In the genomic region with DNA sequence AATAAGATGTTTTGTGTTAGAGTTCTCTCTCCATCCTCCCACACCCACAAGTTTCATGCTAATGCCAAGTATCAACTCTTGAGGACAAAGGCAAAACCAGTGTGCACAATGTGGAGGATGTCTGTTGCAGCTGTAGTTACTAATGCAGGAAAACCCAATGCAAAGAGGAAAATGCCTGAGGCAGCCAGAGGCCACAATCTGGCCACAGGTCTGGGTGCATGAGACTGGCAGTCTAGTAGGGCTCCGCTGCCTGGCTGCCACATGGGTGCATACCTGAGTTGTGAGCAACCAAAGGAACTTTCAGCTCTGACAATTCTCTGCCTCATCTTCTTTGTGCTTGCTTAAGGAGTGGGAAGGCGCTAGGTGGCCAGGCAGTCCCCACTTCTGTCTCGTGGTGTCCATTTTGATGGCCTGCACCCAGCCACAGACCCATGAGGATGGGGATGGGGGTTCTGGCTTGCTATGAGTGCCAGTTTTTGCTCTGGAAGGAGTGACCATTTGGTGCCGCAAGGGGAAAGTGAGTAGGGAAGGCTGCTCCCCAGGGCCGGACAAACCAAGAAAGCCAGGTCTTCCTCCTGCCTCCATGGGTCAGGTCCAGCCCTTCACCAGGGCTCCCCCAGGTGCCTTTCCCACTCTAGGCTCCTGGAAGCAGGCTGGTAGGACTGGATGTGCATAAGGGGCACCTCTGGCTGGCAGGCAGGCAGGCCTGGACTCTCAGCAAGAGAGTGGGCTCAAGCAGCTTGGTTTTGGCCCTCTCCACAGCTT, we compare ENCODE assay signal across 17 cellular contexts. TPM values are rescaled to one million over a fixed set of nuclear protein-coding genes. Genes with fewer than 3 reads are reported as not detected.
DNase-seq lines count a peak whose midpoint lies in the region; TF ChIP-seq lines count a peak whose summit lies in the region.
"Had no signal": no experiment of that assay in that cellular context is flagged by ENCODE, and none has a peak within 500 bp of the region (broad histone marks: within the 10 kb centered on the region; RNA-seq: fewer than 3 reads in every experiment).

No MANE protein-coding gene starts in this region.

- no peaks in the 10 kb centered on the region for H3K9me3 Mint-ChIP-seq in CD4-positive, alpha-beta memory T cell
- H3K9me3 Mint-ChIP-seq: activated T-helper 1 cell treated with anti-CD3 and anti-CD28 coated beads, Interleukin-12 subunit alpha, Interleukin-12 subunit beta, Interleukin-2, Interleukin-4 antibody, amounts not matched to agents 30 ng/mL and 10 ng/mL and 1 ng/mL, durations not matched to agents 14 hours and 24 hours and 36 hours; central memory CD8-positive, alpha-beta T cell had no signal

- WGBS in SK-N-SH (ENCODE audit: low lambda C conversion rate), result 100% methylated on average over 1 of the region's 5 CpGs

- no peak for TF ChIP-seq EP300 in SK-N-SH (IDR thresholded peaks at IDR 0.05; ENCODE audit: borderline replicate concordance in 1 of 2, low read depth in 1 of 2, low read length in 1 of 2)

- no peak for TF ChIP-seq RAD21 in SK-N-SH (IDR thresholded peaks at IDR 0.05; ENCODE audit: low read length)

- no peak overlapping the region for H3K4me2 ChIP-seq in SK-N-SH

- CTCF ChIA-PET in SK-N-SH (lab: Yijun Ruan, JAX), result interaction anchor here (0.7 kb wide), 1 partner anchor 209 kb away, joined by 3 read pairs; no protein-coding TSS in a partner anchor
- CTCF ChIA-PET in CD4-positive, alpha-beta memory T cell (lab: Charles Lee; ENCODE audit: partially characterized antibody), result no interaction called here

- intact Hi-C loops in CD4-positive, alpha-beta memory T cell (cut with micrococcal nuclease), result no loop called here

- POLR2A ChIA-PET in SK-N-SH (lab: Yijun Ruan, JAX), result no interaction called here
- POLR2A ChIA-PET in CD4-positive, alpha-beta memory T cell (lab: Charles Lee; ENCODE audit: partially characterized antibody), result no interaction called here

- no peaks in the 10 kb centered on the region for H3K27me3 ChIP-seq in SK-N-SH (ENCODE audit: insufficient read depth)
- H3K27me3 ChIP-seq in CD4-positive, alpha-beta memory T cell (ENCODE audit: insufficient read depth, low read length), result no peaks in the 10 kb centered on the region
- H3K27me3 ChIP-seq: gastrocnemius medialis, SJCRH30 had no signal

- H3K9me3 ChIP-seq in SK-N-SH, result no peaks in the 10 kb centered on the region
- H3K9me3 ChIP-seq in CD4-positive, alpha-beta memory T cell (ENCODE audit: control insufficient read depth in 1 of 2, low read length in 2 of 2), result no peaks in the 10 kb centered on the region
- H3K9me3 ChIP-seq: gastrocnemius medialis, SJCRH30 had no signal

- DNase-seq in ELR (ENCODE audit: low read depth) (peak; percentile 95), SK-N-SH (no peak), fibroblast of gingiva (ENCODE audit: low read depth) (peak; percentile 56), renal cortical epithelial cell (ENCODE audit: low read depth) (peak; percentile 84)
- no peak for DNase-seq in stimulated activated CD4-positive, alpha-beta T cell treated with anti-CD3 and anti-CD28 coated beads, Interleukin-2, amount 100 ng/mL, for 48 hours
- no peak for DNase-seq in CD4-positive, alpha-beta memory T cell
- DNase-seq in effector CD8-positive, alpha-beta T cell (lab: John Stamatoyannopoulos, UW), result no peak
- DNase-seq in activated CD4-positive, CD25-positive, alpha-beta regulatory T cell (lab: John Stamatoyannopoulos, UW), result no peak
- DNase-seq: activated CD4-positive, CD25-positive, alpha-beta regulatory T cell treated with anti-CD3 and anti-CD28 coated beads, Interleukin-2, amount 50 U/mL, for 72 hours; Calu3; NCI-H526; occipital lobe; SJCRH30; stimulated activated naive CD4-positive, alpha-beta T cell had no signal

- H3K4me3 Mint-ChIP-seq in CD4-positive, alpha-beta memory T cell, result no peak overlapping the region
- H3K4me3 Mint-ChIP-seq: activated T-helper 1 cell treated with anti-CD3 and anti-CD28 coated beads, Interleukin-12 subunit alpha, Interleukin-12 subunit beta, Interleukin-2, Interleukin-4 antibody, amounts not matched to agents 30 ng/mL and 10 ng/mL and 1 ng/mL, durations not matched to agents 14 hours and 24 hours and 36 hours; central memory CD8-positive, alpha-beta T cell had no signal

- H3K79me2 ChIP-seq in SK-N-SH (ENCODE audit: insufficient read depth), result peaks cover 8% of the 10 kb centered on the region

- H3K9me2 ChIP-seq in SK-N-SH, result no peaks in the 10 kb centered on the region

- H2AFZ ChIP-seq in SK-N-SH (ENCODE audit: low read depth), result no peak overlapping the region

- H3K27ac ChIP-seq in SK-N-SH (ENCODE audit: low read depth in 2 of 2, low read length in 1 of 2), result peak overlapping the region in 1 of 2 experiments; percentile 21; a peak in 2 of 4 replicates
- H3K27ac ChIP-seq in CD4-positive, alpha-beta memory T cell (ENCODE audit: low read depth, low read length), result no peak overlapping the region
- H3K27ac ChIP-seq: gastrocnemius medialis, SJCRH30 had no signal

- H3K27ac Mint-ChIP-seq in CD4-positive, alpha-beta memory T cell, result no peak overlapping the region
- H3K27ac Mint-ChIP-seq: activated T-helper 1 cell treated with anti-CD3 and anti-CD28 coated beads, Interleukin-12 subunit alpha, Interleukin-12 subunit beta, Interleukin-2, Interleukin-4 antibody, amounts not matched to agents 30 ng/mL and 10 ng/mL and 1 ng/mL, durations not matched to agents 14 hours and 24 hours and 36 hours had no signal

- peaks cover 5% of the 10 kb centered on the region for H3F3A ChIP-seq in SK-N-SH (replicated peaks; ENCODE audit: insufficient read depth)

- no peaks in the 10 kb centered on the region for H4K20me1 ChIP-seq in SK-N-SH (ENCODE audit: insufficient read depth)

- peaks cover 16 to 27% (median 22%) of the 10 kb centered on the region in 4 donors for H3K4me1 Mint-ChIP-seq in CD4-positive, alpha-beta memory T cell

- H3K36me3 ChIP-seq in SK-N-SH (replicated peaks in 1 of 2; ENCODE audit: control insufficient read depth in 1 of 2, insufficient read depth in 2 of 2, low read length in 1 of 2), result peaks cover 5 to 14% of the 10 kb centered on the region in 2 experiments
- H3K36me3 ChIP-seq in CD4-positive, alpha-beta memory T cell (ENCODE audit: insufficient read depth, low read length), result peaks cover 8% of the 10 kb centered on the region
- H3K36me3 ChIP-seq: SJCRH30 had no signal

- no peaks in the 10 kb centered on the region for H3K27me3 Mint-ChIP-seq in CD4-positive, alpha-beta memory T cell
- H3K27me3 Mint-ChIP-seq: central memory CD8-positive, alpha-beta T cell had no signal

- no peak overlapping the region for H3K4me3 ChIP-seq in SK-N-SH (ENCODE audit: low read depth in 2 of 2, low read length in 1 of 2)
- H3K4me3 ChIP-seq in CD4-positive, alpha-beta memory T cell (ENCODE audit: low read length in 2 of 2), result no peak overlapping the region
- H3K4me3 ChIP-seq: gastrocnemius medialis, SJCRH30 had no signal

- H3K9ac ChIP-seq in SK-N-SH, result no peak overlapping the region

- no peak for TF ChIP-seq CTCF in SK-N-SH (IDR thresholded peaks at IDR 0.05)

- peaks cover 5 to 11% of the 10 kb centered on the region in 2 experiments; a peak in 3 of 4 replicates for H3K4me1 ChIP-seq in SK-N-SH (ENCODE audit: control insufficient read depth in 1 of 2, insufficient read depth in 2 of 2, low read depth in 1 of 2, low read length in 1 of 2)
- peaks cover 15% of the 10 kb centered on the region for H3K4me1 ChIP-seq in CD4-positive, alpha-beta memory T cell (ENCODE audit: insufficient read depth, low read length)

- peaks cover 12 to 31% of the 10 kb centered on the region in 2 donors for H3K36me3 Mint-ChIP-seq in CD4-positive, alpha-beta memory T cell

TF ChIP-seq in SK-N-SH, 30 proteins besides CTCF, POLR2A, EP300 and RAD21:
- peak; percentile 46; the same call in 1 of the 2 replicates for TF ChIP-seq TCF12 (IDR thresholded peaks at IDR 0.05)
- TF ChIP-seq, protein P1, sequence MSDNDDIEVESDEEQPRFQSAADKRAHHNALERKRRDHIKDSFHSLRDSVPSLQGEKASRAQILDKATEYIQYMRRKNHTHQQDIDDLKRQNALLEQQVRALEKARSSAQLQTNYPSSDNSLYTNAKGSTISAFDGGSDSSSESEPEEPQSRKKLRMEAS (IDR thresholded peaks at IDR 0.05; ENCODE audit: low read depth), result peak; percentile 34; the same call in 1 of the 2 replicates
- TF ChIP-seq IRF3 (IDR thresholded peaks at IDR 0.05; ENCODE audit: low read depth, low read length), result no peak
- no peak for TF ChIP-seq RXRA (IDR thresholded peaks at IDR 0.05; ENCODE audit: borderline replicate concordance, low read depth)
TF ChIP-seq in SK-N-SH: peak in this region for 2.

RNA-seq across cellular contexts. Expression of gene GFOD2, which starts 4.2 kb away (rescaled TPM):
- polyA plus RNA-seq in SK-N-SH (2012; rRNA removed), result 19.0 and 19.3 TPM in 2 replicates
- polyA plus RNA-seq in SK-N-SH (2012; cell fraction: cytosol; rRNA removed), result 12.2 and 16.1 TPM in 2 replicates
- 21.3 and 23.4 TPM in 2 replicates for polyA plus RNA-seq in SK-N-SH (2012; cell fraction: nucleus; rRNA removed)
- total RNA-seq in renal cortical epithelial cell, result 24.7 and 33.6 TPM in 2 replicates
- 10 to 100 TPM; 18.0 to 19.8 TPM for total RNA-seq in CD4-positive, alpha-beta memory T cell
- polyA plus RNA-seq in CD4-positive, alpha-beta memory T cell, result 10 to 100 TPM; 10.8 to 19.2 TPM

RNA-seq across cellular contexts. Expression of gene C16orf86, which starts 56.7 kb away (rescaled TPM):
- polyA plus RNA-seq in SK-N-SH (2012; rRNA removed), result 4.3 and 5.1 TPM in 2 replicates
- polyA plus RNA-seq in SK-N-SH (2012; cell fraction: cytosol; rRNA removed), result 2.0 and 3.9 TPM in 2 replicates
- 13.7 and 16.4 TPM in 2 replicates for polyA plus RNA-seq in SK-N-SH (2012; cell fraction: nucleus; rRNA removed)
- 4.6 and 11.1 TPM in 2 replicates for total RNA-seq in renal cortical epithelial cell
- 1 to 10 TPM; 2.9 to 3.6 TPM for total RNA-seq in CD4-positive, alpha-beta memory T cell
- polyA plus RNA-seq in CD4-positive, alpha-beta memory T cell, result 1 to 10 TPM; 4.1 TPM

RNA-seq across cellular contexts. Expression of gene ENKD1, which starts 56.8 kb away (rescaled TPM):
- 19.5 and 21.0 TPM in 2 replicates for polyA plus RNA-seq in SK-N-SH (2012; rRNA removed)
- 8.6 and 12.2 TPM in 2 replicates for polyA plus RNA-seq in SK-N-SH (2012; cell fraction: cytosol; rRNA removed)
- polyA plus RNA-seq in SK-N-SH (2012; cell fraction: nucleus; rRNA removed), result 52.0 and 82.9 TPM in 2 replicates
- 14.6 and 22.8 TPM in 2 replicates for total RNA-seq in renal cortical epithelial cell
- 1 to 10 TPM; 6.7 to 7.7 TPM for total RNA-seq in CD4-positive, alpha-beta memory T cell
- 1 to 10 TPM; 1.1 to 2.4 TPM for polyA plus RNA-seq in CD4-positive, alpha-beta memory T cell

Comparison
In these comparisons a context has a peak if more than half of its experiments do, and no peak if none do; other contexts are left out.
1. DNase-seq: peak in ELR (single experiment), fibroblast of gingiva (single experiment) and renal cortical epithelial cell (single experiment); none in SK-N-SH (single experiment), stimulated activated CD4-positive, alpha-beta T cell treated with anti-CD3 and anti-CD28 coated beads, Interleukin-2, amount 100 ng/mL, for 48 hours (0 of 2), CD4-positive, alpha-beta memory T cell (0 of 5), effector CD8-positive, alpha-beta T cell (single experiment) and activated CD4-positive, CD25-positive, alpha-beta regulatory T cell (0 of 4).